8 cellular contexts compared by ENCODE assay signal in the genomic region with DNA sequence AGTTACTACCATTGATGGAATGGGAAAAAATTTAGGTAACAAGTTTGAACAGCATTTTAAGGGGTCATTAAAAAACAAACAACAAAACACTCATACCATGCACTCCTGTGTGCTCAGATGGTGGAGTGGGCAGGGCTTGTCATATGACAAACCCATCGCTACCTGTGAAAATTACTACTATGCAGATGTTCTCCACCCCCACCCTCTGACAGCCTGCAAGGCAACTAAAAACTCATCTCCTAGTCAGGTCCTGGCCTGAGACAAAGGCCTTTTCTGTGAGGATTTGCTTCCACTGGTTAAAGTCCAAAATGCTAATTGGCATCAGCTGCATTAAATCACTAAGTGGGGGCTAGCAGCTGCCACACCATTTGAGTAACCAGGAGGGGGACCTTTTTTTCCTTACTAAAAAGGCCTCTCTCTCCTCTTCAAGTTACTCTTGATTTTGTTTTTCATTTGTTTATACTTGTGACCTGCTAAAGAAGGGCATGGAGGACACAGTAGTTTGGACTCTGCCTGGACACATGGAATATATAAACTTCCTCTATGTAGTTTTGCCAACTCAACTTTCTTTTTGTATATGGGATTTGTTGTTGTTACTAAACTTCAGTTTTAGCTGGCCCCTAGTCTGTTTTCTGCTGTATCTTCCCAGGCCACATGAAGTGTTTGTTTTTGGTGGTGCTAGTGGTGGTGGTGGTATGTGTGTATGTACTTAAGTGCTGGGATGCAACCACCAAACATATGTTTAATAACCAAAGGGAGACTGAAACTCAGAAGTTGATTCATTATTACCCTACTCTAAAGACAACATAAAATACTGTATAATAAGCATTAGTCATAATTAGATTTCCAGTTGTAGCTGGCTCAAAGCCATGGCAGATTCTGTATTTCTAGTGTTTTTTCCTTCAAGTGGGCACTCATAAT.
DNase-seq lines count a peak whose midpoint lies in the region; ATAC-seq and TF ChIP-seq lines count a peak whose summit lies in the region.

No MANE protein-coding gene starts in this region.

- no peaks in the 10 kb centered on the region for H3K36me3 Mint-ChIP-seq in neural crest cell (ENCODE audit: low read depth)

- no peaks in the 10 kb centered on the region for H3K27me3 Mint-ChIP-seq in neural crest cell (ENCODE audit: low read depth)

- H3K4me1 Mint-ChIP-seq in neural crest cell: peaks cover 65% of the 10 kb centered on the region

- intact Hi-C loops in dorsolateral prefrontal cortex (cut with DNase I) (loop anchor here in 1 of 2 donors (5.0 kb wide), 1 partner anchor 121 kb away; the partner anchor contains the start of gene MAP4K4), psoas muscle (cut with DNase I) (no loop called here)

- H3K4me3 ChIP-seq in dorsolateral prefrontal cortex (peak overlapping the region in 24 of 59 donors; percentile 0 to 53 (median 22)), psoas muscle (no peak overlapping the region)

- H3K36me3 ChIP-seq in psoas muscle (ENCODE audit: insufficient read depth in 1 of 2, low read depth in 1 of 2): no peaks in the 10 kb centered on the region

- TF ChIP-seq CTCF in dorsolateral prefrontal cortex (IDR thresholded peaks at IDR 0.05 in 54 of 56, conservative IDR thresholded peaks at IDR 0.05 in 2 of 56; ENCODE audit: low read depth in 1 of 56, partially characterized antibody in 56 of 56): peak in 17 of 56 donors; percentile 5 to 47 (median 19)
- no peak for TF ChIP-seq CTCF in neural crest cell (conservative IDR thresholded peaks at IDR 0.05)
- TF ChIP-seq CTCF in psoas muscle (IDR thresholded peaks at IDR 0.05): no peak

- 65 to 97% (median 67%) methylated on average over 1 of the region's 1 CpG for whole genome bisulfite sequencing in psoas muscle, 3 donors

- DNase-seq in EH (ENCODE audit: low read depth): peak; percentile 87
- peak; percentile 49 for DNase-seq in NCI-H524 treated with DMSO at 0.1 percent for 48 hours (lab: John Stamatoyannopoulos, UW)
- DNase-seq in dorsolateral prefrontal cortex: peak in 3 of 10 donors; percentile 20 to 51 (median 38)
- no peak for DNase-seq in neural crest cell (ENCODE audit: low read depth, low spot score)
- no peak for DNase-seq in GOT3 (lab: John Stamatoyannopoulos, UW)
- DNase-seq in NCI-H774 (lab: John Stamatoyannopoulos, UW): no peak
- DNase-seq in psoas muscle: no peak
- DNase-seq in GDM1 (lab: John Stamatoyannopoulos, UW): no peak

- no peak for ATAC-seq in psoas muscle

- H3K27ac ChIP-seq in dorsolateral prefrontal cortex (peak overlapping the region in 58 of 59 donors; percentile 38 to 96 (median 88)), psoas muscle (no peak overlapping the region)

- no peaks in the 10 kb centered on the region for H3K9me3 Mint-ChIP-seq in neural crest cell

- H3K4me3 Mint-ChIP-seq in neural crest cell: peak overlapping the region; percentile 14

- H3K27me3 ChIP-seq in dorsolateral prefrontal cortex: no peaks in the 10 kb centered on the region
- no peaks in the 10 kb centered on the region for H3K27me3 ChIP-seq in psoas muscle (ENCODE audit: insufficient read depth in 3 of 3, low read length in 2 of 3)

- peaks cover 52% of the 10 kb centered on the region for H3K4me1 ChIP-seq in psoas muscle

- H3K27ac Mint-ChIP-seq in neural crest cell (ENCODE audit: unreplicated experiment): peak overlapping the region; percentile 9

- no peaks in the 10 kb centered on the region for H3K9me3 ChIP-seq in psoas muscle

Comparison
In these comparisons a context has a peak if more than half of its experiments do, and no peak if none do; other contexts are left out.
1. DNase-seq: peak in EH (single experiment) and NCI-H524 treated with DMSO at 0.1 percent for 48 hours (single experiment); none in neural crest cell (single experiment), GOT3 (single experiment), NCI-H774 (single experiment), psoas muscle (0 of 2) and GDM1 (single experiment).